In the genomic region with DNA sequence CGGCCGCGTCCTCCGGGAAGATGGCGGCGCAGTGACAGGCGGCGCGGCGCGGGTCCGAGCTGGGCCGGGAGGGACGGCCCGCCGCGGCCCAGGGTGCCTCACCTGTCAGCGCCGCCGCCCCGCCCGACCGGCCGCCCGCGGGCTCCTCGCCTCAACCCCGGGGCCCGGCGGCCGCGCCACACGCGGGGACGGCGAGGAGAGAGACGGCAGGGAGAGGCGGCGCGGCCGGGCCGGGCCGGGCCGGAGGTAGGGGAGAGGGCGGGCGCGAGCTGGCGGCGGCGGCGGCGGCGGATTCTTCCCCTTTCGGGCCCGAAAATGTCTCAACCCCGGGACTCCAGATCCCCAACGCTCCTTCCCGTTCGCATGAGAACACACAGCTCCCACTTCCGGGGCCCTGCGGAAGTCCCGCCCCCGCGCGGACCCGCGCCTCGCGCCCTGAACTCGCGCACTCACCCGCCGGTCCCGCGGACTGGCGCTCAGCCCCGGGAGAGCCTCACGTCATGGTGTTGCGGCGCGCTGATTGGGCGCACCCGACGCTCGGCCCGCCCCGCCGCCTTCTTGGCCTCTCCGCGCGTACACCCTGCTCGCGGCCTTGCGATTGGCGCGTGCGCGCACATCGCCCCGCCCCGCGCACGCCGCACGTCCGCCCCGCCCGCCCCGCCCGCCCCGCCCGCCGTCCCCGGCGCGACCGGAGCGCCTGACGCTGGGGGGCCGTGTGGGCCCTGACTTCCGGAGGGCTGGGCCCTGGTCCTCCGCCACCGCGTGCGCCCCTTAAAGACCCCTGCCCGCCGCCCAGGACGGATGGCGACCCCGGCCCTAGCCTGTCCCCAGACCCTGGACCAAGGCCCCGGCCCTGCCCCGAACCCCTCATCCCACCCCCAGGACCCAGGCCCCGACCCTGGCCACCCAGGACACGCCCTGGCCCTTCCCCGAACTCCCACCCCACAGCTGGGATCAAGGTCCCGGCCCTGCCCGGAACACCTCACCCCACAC, we compare ENCODE assay signal across 8 cellular contexts. TPM values are rescaled to one million over a fixed set of nuclear protein-coding genes. Genes with fewer than 3 reads are reported as not detected.
DNase-seq lines count a peak whose midpoint lies in the region; ATAC-seq and TF ChIP-seq lines count a peak whose summit lies in the region.

LARP4B (minus strand) TSS at position 380 of the 993 bp plus-strand sequence. CDS start 45,984 bp downstream, outside the sequence.

- no peaks in the 10 kb centered on the region for H3K36me3 ChIP-seq in SU-DHL-6 (ENCODE audit: low read length)
- no peaks in the 10 kb centered on the region for H3K36me3 ChIP-seq in thoracic aorta

- H3K4me1 Mint-ChIP-seq in activated naive CD8-positive, alpha-beta T cell treated with anti-CD3 and anti-CD28 coated beads, Interleukin-2, amount 10 ng/mL, durations not matched to agents 7 days and 5 days = peaks cover 24% of the 10 kb centered on the region
- peaks cover 27% of the 10 kb centered on the region for H3K4me1 Mint-ChIP-seq in osteocyte (ENCODE audit: unreplicated experiment)

- peak within 1 kb of the TSS; percentile 93 for H3K9ac ChIP-seq in SU-DHL-6 (ENCODE audit: low read length)

- H3K9me3 ChIP-seq in SU-DHL-6 (ENCODE audit: insufficient read depth, low read length) = no peaks in the 10 kb centered on the region
- H3K9me3 ChIP-seq in thoracic aorta = no peaks in the 10 kb centered on the region

- POLR2A ChIA-PET in activated naive CD8-positive, alpha-beta T cell treated with anti-CD3 and anti-CD28 coated beads, Interleukin-2, amount 10 ng/mL, durations not matched to agents 7 days and 5 days (lab: Charles Lee) = interaction anchor here (0.6 to 4.7 kb wide), 12 partner anchors 10 to 796 kb away, joined by 3 to 23 read pairs (median 5); partner anchors contain the start of genes GTPBP4, IDI1, WDR37 and ZMYND11

- H4K20me1 ChIP-seq in SU-DHL-6 (ENCODE audit: low read depth, low read length) = peaks cover 37% of the 10 kb centered on the region

- TF ChIP-seq CTCF in GM12875 (IDR thresholded peaks at IDR 0.05; ENCODE audit: borderline replicate concordance, insufficient read depth, low read depth, low read length) = no peak
- no peak for TF ChIP-seq CTCF in SU-DHL-6 (IDR thresholded peaks at IDR 0.05; ENCODE audit: insufficient read depth, low read length, poor library complexity, severe bottlenecking)
- TF ChIP-seq CTCF in osteocyte (IDR thresholded peaks at IDR 0.05) = no peak
- no peak for TF ChIP-seq CTCF in thoracic aorta (IDR thresholded peaks at IDR 0.05)

- no peaks in the 10 kb centered on the region for H3K9me3 Mint-ChIP-seq in activated naive CD8-positive, alpha-beta T cell treated with anti-CD3 and anti-CD28 coated beads, Interleukin-2, amount 10 ng/mL, durations not matched to agents 7 days and 5 days
- no peaks in the 10 kb centered on the region for H3K9me3 Mint-ChIP-seq in osteocyte (ENCODE audit: unreplicated experiment)

- peaks cover 44% of the 10 kb centered on the region for H3K79me2 ChIP-seq in SU-DHL-6 (ENCODE audit: insufficient read depth, low read length)

- H3K4me2 ChIP-seq in SU-DHL-6 (ENCODE audit: low read depth, low read length, poor library complexity, severe bottlenecking) = peak within 1 kb of the TSS; percentile 99

- peak; percentile 92 to 95 (median 95) for DNase-seq in NCI-H1417 (lab: John Stamatoyannopoulos, UW)
- DNase-seq in activated naive CD8-positive, alpha-beta T cell treated with anti-CD3 and anti-CD28 coated beads, Interleukin-2, amount 10 ng/mL, durations not matched to agents 7 days and 5 days = peak; percentile 98
- peak; percentile 93 to 99 (median 98) for DNase-seq in head of caudate nucleus
- peak; percentile 99 for DNase-seq in osteocyte (ENCODE audit: extremely low spot score, unreplicated experiment)
- peak; percentile 76 for DNase-seq in thoracic aorta (ENCODE audit: low spot score)

- peaks cover 8% of the 10 kb centered on the region for H3K36me3 Mint-ChIP-seq in activated naive CD8-positive, alpha-beta T cell treated with anti-CD3 and anti-CD28 coated beads, Interleukin-2, amount 10 ng/mL, durations not matched to agents 7 days and 5 days
- H3K36me3 Mint-ChIP-seq in osteocyte (ENCODE audit: unreplicated experiment) = no peaks in the 10 kb centered on the region

- H3K27me3 ChIP-seq in SU-DHL-6 (ENCODE audit: low read length) = no peaks in the 10 kb centered on the region
- H3K27me3 ChIP-seq in thoracic aorta (replicated peaks; ENCODE audit: insufficient read depth) = no peaks in the 10 kb centered on the region

- ATAC-seq in HG02763 (IDR thresholded peaks at IDR 0.05; ENCODE audit: unreplicated experiment) = peak; percentile 92
- peak; percentile 99 for ATAC-seq in activated naive CD8-positive, alpha-beta T cell treated with anti-CD3 and anti-CD28 coated beads, Interleukin-2, amount 10 ng/mL, durations not matched to agents 7 days and 5 days (ENCODE audit: low read depth)
- ATAC-seq in thoracic aorta (ENCODE audit: insufficient number of reproducible peaks, low FRiP score, low read depth) = peak; percentile 90

- intact Hi-C loops in head of caudate nucleus (cut with DNase I) = loop anchor here (5.0 kb wide), 2 partner anchors 56 to 116 kb away; partner anchors contain the start of genes GTPBP4 and IDI1

- H3F3A ChIP-seq in SU-DHL-6 (ENCODE audit: insufficient read depth) = peaks cover 5% of the 10 kb centered on the region; the same call in 1 of the 2 replicates

- no peaks in the 10 kb centered on the region for H3K9me2 ChIP-seq in SU-DHL-6 (replicated peaks; ENCODE audit: insufficient read depth, low read length)

- H3K4me3 Mint-ChIP-seq in activated naive CD8-positive, alpha-beta T cell treated with anti-CD3 and anti-CD28 coated beads, Interleukin-2, amount 10 ng/mL, durations not matched to agents 7 days and 5 days = peak within 1 kb of the TSS; percentile 98
- peak within 1 kb of the TSS; percentile 92 for H3K4me3 Mint-ChIP-seq in osteocyte (ENCODE audit: unreplicated experiment)

- H3K27ac Mint-ChIP-seq in activated naive CD8-positive, alpha-beta T cell treated with anti-CD3 and anti-CD28 coated beads, Interleukin-2, amount 10 ng/mL, durations not matched to agents 7 days and 5 days = peak within 1 kb of the TSS; percentile 98
- H3K27ac Mint-ChIP-seq in osteocyte (ENCODE audit: unreplicated experiment) = peak within 1 kb of the TSS; percentile 93

- H3K27ac ChIP-seq in SU-DHL-6 (ENCODE audit: low read depth, low read length) (peak within 1 kb of the TSS; percentile 84), thoracic aorta (peak within 1 kb of the TSS; percentile 85 to 89)

- H3K4me3 ChIP-seq in GM12875 (ENCODE audit: low read depth, low read length) = peak within 1 kb of the TSS; percentile 85
- peak within 1 kb of the TSS; percentile 92 for H3K4me3 ChIP-seq in SU-DHL-6 (ENCODE audit: insufficient read depth, low read length, poor library complexity, severe bottlenecking)
- peak within 1 kb of the TSS; percentile 88 for H3K4me3 ChIP-seq in thoracic aorta

- H3K27me3 Mint-ChIP-seq in activated naive CD8-positive, alpha-beta T cell treated with anti-CD3 and anti-CD28 coated beads, Interleukin-2, amount 10 ng/mL, durations not matched to agents 7 days and 5 days = no peaks in the 10 kb centered on the region
- no peaks in the 10 kb centered on the region for H3K27me3 Mint-ChIP-seq in osteocyte (ENCODE audit: unreplicated experiment)

- no peak within 1 kb of the TSS for H2AFZ ChIP-seq in SU-DHL-6 (ENCODE audit: low read depth, low read length, severe bottlenecking)

- peaks cover 25 to 35% of the 10 kb centered on the region in 2 donors for H3K4me1 ChIP-seq in thoracic aorta (ENCODE audit: control insufficient read depth in 1 of 2, low read depth in 2 of 2)

RNA-seq across cellular contexts. Expression of gene LARP4B, which starts in this region (rescaled TPM):
- 10 to 100 TPM; 98.1 to 99.8 TPM for total RNA-seq in activated naive CD8-positive, alpha-beta T cell treated with anti-CD3 and anti-CD28 coated beads, Interleukin-2, amount 10 ng/mL, durations not matched to agents 7 days and 5 days
- total RNA-seq in osteocyte (79.6 and 80.9 TPM in 2 replicates), thoracic aorta (10 to 100 TPM; 42.2 to 70.6 TPM)

Comparison
In these comparisons a context has a peak if more than half of its experiments do, and no peak if none do; other contexts are left out.
1. Peak in every context shown above with its lines: DNase-seq, ATAC-seq, H3K4me3 ChIP-seq and H3K27ac ChIP-seq.